In the genomic region with DNA sequence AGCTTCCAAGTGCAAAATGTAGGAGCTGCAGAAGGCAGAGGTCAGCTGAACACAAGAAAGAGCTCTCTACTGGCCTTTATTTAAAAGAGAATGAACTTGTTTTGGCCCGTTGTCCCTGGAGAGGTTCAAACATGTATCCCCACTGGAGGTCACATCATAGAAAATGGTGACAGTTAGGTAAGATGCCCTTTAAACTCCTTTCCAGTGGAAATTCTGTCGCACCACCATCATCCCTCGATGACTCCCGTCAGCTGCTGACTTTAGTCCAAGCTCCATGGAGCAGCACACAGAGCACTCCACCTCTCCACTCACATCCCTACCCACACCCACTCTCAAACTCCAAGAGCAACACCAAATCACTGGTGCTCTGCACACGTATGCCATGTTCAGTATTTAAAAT, we compare ENCODE assay signal across 17 cellular contexts. TPM values are rescaled to one million over a fixed set of nuclear protein-coding genes. Genes with fewer than 3 reads are reported as not detected.
DNase-seq lines count a peak whose midpoint lies in the region; ATAC-seq, FAIRE-seq and TF ChIP-seq lines count a peak whose summit lies in the region.
"Had no signal": no experiment of that assay in that cellular context is flagged by ENCODE, and none has a peak within 500 bp of the region (broad histone marks: within the 10 kb centered on the region; RNA-seq: fewer than 3 reads in every experiment).

No MANE protein-coding gene starts in this region.

- H3K4me2 ChIP-seq in mesenchymal stem cell (ENCODE audit: low read length, poor library complexity, severe bottlenecking): no peak overlapping the region

- H2BK12ac ChIP-seq in mesenchymal stem cell (ENCODE audit: low read length in 2 of 2): no peak overlapping the region

- no peak overlapping the region for H2BK5ac ChIP-seq in mesenchymal stem cell (ENCODE audit: low read depth, low read length, poor library complexity, severe bottlenecking)

- no peak overlapping the region for H3K4me3 ChIP-seq in coronary artery
- no peak overlapping the region for H3K4me3 ChIP-seq in mesenchymal stem cell (ENCODE audit: insufficient read depth in 1 of 2, low read depth in 1 of 2, low read length in 2 of 2)
- H3K4me3 ChIP-seq in skeletal muscle tissue (ENCODE audit: low read length in 3 of 3): no peak overlapping the region
- H3K4me3 ChIP-seq: K562, MG63 had no signal

- H3K9ac ChIP-seq in mesenchymal stem cell (ENCODE audit: low read length) (peak overlapping the region; percentile 32), skeletal muscle tissue (ENCODE audit: low read depth in 1 of 3, low read length in 3 of 3) (no peak overlapping the region)

- H2BK120ac ChIP-seq in mesenchymal stem cell (ENCODE audit: low read depth, low read length): no peak overlapping the region

- H3K79me1 ChIP-seq in mesenchymal stem cell (replicated peaks; ENCODE audit: low read length, poor library complexity, severe bottlenecking): no peaks in the 10 kb centered on the region

- H3K14ac ChIP-seq in mesenchymal stem cell (ENCODE audit: low read length in 2 of 2): no peak overlapping the region

- peaks cover 0 to 5% of the 10 kb centered on the region in 2 experiments for H3K36me3 ChIP-seq in mesenchymal stem cell (ENCODE audit: control insufficient read depth in 1 of 2, insufficient read depth in 2 of 2, low read depth in 1 of 2, low read length in 2 of 2)
- no peaks in the 10 kb centered on the region for H3K36me3 ChIP-seq in skeletal muscle tissue (ENCODE audit: control insufficient read depth in 3 of 3, insufficient read depth in 3 of 3, low read length in 3 of 3)
- H3K36me3 ChIP-seq: MG63 had no signal

- H3K9me3 ChIP-seq in mesenchymal stem cell (ENCODE audit: control insufficient read depth, low read length): no peaks in the 10 kb centered on the region
- H3K9me3 ChIP-seq in skeletal muscle tissue (ENCODE audit: control insufficient read depth in 3 of 3, low read length in 3 of 3): no peaks in the 10 kb centered on the region
- H3K9me3 ChIP-seq: MG63 had no signal

- H3K4me1 ChIP-seq in mesenchymal stem cell (ENCODE audit: control insufficient read depth, insufficient read depth, low read depth, low read length): no peaks in the 10 kb centered on the region
- peaks cover 30 to 33% (median 32%) of the 10 kb centered on the region in 3 donors for H3K4me1 ChIP-seq in skeletal muscle tissue (ENCODE audit: control insufficient read depth in 3 of 3, insufficient read depth in 3 of 3, low read length in 3 of 3)

- no peak for TF ChIP-seq CTCF in coronary artery (IDR thresholded peaks at IDR 0.05)

- H3K18ac ChIP-seq in mesenchymal stem cell (ENCODE audit: low read depth in 1 of 2, low read length in 2 of 2): no peak overlapping the region

- H3K27ac ChIP-seq in coronary artery (peak overlapping the region; percentile 79 to 81), mesenchymal stem cell (ENCODE audit: low read length, poor library complexity, severe bottlenecking) (no peak overlapping the region), skeletal muscle tissue (ENCODE audit: low read depth, low read length) (peak overlapping the region; percentile 90)

- ATAC-seq in HG02884 (IDR thresholded peaks at IDR 0.05; ENCODE audit: unreplicated experiment): no peak
- ATAC-seq: K562 had no signal

- H2AFZ ChIP-seq in mesenchymal stem cell (ENCODE audit: low read depth, low read length): no peak overlapping the region

- H4K91ac ChIP-seq in mesenchymal stem cell (ENCODE audit: low read length): no peak overlapping the region

- H2BK15ac ChIP-seq in mesenchymal stem cell (ENCODE audit: low read depth, poor library complexity, severe bottlenecking): no peak overlapping the region

- WGBS in mesenchymal stem cell: 97% methylated on average over 5 of the region's 5 CpGs

- no peak overlapping the region for H3K4ac ChIP-seq in mesenchymal stem cell (ENCODE audit: low read depth in 1 of 2, low read length in 2 of 2)

- no peak overlapping the region for H4K8ac ChIP-seq in mesenchymal stem cell (ENCODE audit: low read length)

- H3K27me3 ChIP-seq in mesenchymal stem cell (ENCODE audit: control insufficient read depth in 1 of 2, insufficient read depth in 1 of 2, low read length in 2 of 2) (no peaks in the 10 kb centered on the region), skeletal muscle tissue (ENCODE audit: control insufficient read depth in 3 of 3, insufficient read depth in 3 of 3, low read length in 3 of 3) (no peaks in the 10 kb centered on the region)
- H3K27me3 ChIP-seq: MG63 had no signal

- no peak overlapping the region for H2AK5ac ChIP-seq in mesenchymal stem cell (ENCODE audit: low read length, severe bottlenecking)

- DNase-seq in HTR-8/SVneo (ENCODE audit: insufficient read length, low spot score) (no peak), coronary artery (ENCODE audit: low spot score) (no peak), mesenchymal stem cell (no peak), GM19239 (ENCODE audit: insufficient read length, low spot score) (no peak)
- no peak for DNase-seq in stimulated activated CD8-positive, alpha-beta memory T cell treated with anti-CD3 and anti-CD28 coated beads, Interleukin-4, amount 100 ng/mL, for 48 hours
- DNase-seq: AML-193, DMS53, GDM1, MG63, NCI-H1694 treated with DMSO at 0.1 percent for 48 hours, NCI-H526, Right ventricle myocardium superior had no signal

- peak; percentile 69 for FAIRE-seq in HTR-8/SVneo (lab: Jason Lieb, UNC)
- no peak for FAIRE-seq in GM19239 (lab: Jason Lieb, UNC)
- FAIRE-seq: D721Med, H54, K562 had no signal

- H3K23ac ChIP-seq in mesenchymal stem cell (ENCODE audit: low read length in 2 of 2): no peak overlapping the region

RNA-seq across cellular contexts. Expression of a gene that starts 15.2 kb away (rescaled TPM):
- 1.9 TPM for polyA plus RNA-seq in mesenchymal stem cell (2013, experiment 1 of 2)
- 2.2 TPM for polyA plus RNA-seq in mesenchymal stem cell (2013, experiment 2 of 2)
- 0.52 TPM for total RNA-seq in skeletal muscle tissue
- total RNA-seq: K562, Right ventricle myocardium superior had no signal
